8 cellular contexts compared by ENCODE assay signal in the genomic region with DNA sequence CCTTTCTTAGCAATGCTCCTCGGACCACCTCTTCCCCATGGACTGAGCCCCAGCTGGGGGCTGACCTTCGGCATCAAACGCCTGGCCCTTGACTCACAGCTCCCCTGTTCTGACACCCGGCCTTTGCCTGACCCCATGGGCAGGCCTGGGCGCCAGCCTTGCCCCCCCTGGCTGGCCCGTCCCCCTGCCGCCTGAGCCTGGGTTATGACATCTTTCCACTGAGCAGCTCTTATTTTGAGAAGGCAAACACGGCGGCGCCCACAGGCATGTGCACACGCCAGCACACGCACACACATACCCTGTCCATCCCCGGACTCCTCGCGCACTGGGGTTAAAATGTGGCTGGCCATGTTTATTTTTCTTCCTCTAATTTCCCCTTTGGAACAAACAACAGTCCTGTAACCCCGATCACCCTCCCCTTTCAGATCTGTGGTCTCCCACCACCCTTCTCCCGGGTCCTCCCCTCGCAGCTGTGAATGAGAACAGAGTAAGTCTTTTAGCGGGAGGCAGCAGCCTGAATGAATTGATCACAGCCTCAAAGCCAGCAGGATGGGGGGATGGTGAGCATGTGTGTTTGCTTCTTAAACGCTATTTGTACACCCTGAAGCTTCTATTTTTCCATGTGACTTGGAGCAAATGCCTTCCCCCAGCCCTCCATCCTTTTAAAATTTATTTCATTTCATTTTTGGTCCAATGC. TPM values are rescaled to one million over a fixed set of nuclear protein-coding genes. Genes with fewer than 3 reads are reported as not detected.
DNase-seq lines count a peak whose midpoint lies in the region; ATAC-seq and TF ChIP-seq lines count a peak whose summit lies in the region.

No MANE protein-coding gene starts in this region.

- no peaks in the 10 kb centered on the region; the same call in 1 of the 2 replicates for H3K9me3 Mint-ChIP-seq in WTC11

- no peaks in the 10 kb centered on the region for H3K36me3 Mint-ChIP-seq in WTC11

- peak overlapping the region; percentile 82 to 98 (median 90) for H3K27ac ChIP-seq in heart right ventricle

- TF ChIP-seq CTCF in HFF-Myc (IDR thresholded peaks at IDR 0.05; ENCODE audit: low read depth, low read length, missing control alignments), result no peak
- no peak for TF ChIP-seq CTCF in WTC11 (IDR thresholded peaks at IDR 0.05)
- TF ChIP-seq CTCF in heart right ventricle (IDR thresholded peaks at IDR 0.05), result no peak

- peaks cover 10% of the 10 kb centered on the region for H3K27me3 Mint-ChIP-seq in WTC11 (ENCODE audit: low read depth)

- no peaks in the 10 kb centered on the region for H3K36me3 ChIP-seq in heart right ventricle

- 20 to 22% methylated on average over 20 of the region's 20 CpGs for WGBS in heart right ventricle, 2 donors

- DNase-seq in HFF-Myc (ENCODE audit: extremely low read depth, low read depth) (peak; percentile 59), WTC11 (ENCODE audit: low spot score) (no peak), heart right ventricle (peak; percentile 51 to 67), retina (peak; percentile 87), NK-92 (lab: John Stamatoyannopoulos, UW; ENCODE audit: unreplicated experiment) (no peak)
- DNase-seq in activated T-cell treated with anti-CD3 and anti-CD28 coated beads, Interleukin-2, amount 50 U/mL, for 48 hours, result no peak
- DNase-seq in stimulated activated CD4-positive, alpha-beta T cell treated with anti-CD3 and anti-CD28 coated beads, Interleukin-2, amount 100 ng/mL, for 24 hours, result no peak

- H3K4me1 ChIP-seq in heart right ventricle, result peaks cover 46 to 88% (median 64%) of the 10 kb centered on the region in 9 donors

- no peak for ATAC-seq in WTC11
- ATAC-seq in heart right ventricle, result peak; percentile 24 to 75 (median 56)
- ATAC-seq in HG03108 (IDR thresholded peaks at IDR 0.05; ENCODE audit: unreplicated experiment), result no peak

- H3K27ac Mint-ChIP-seq in WTC11, result no peak overlapping the region

- POLR2A ChIA-PET in WTC11 (lab: Charles Lee), result no interaction called here

- peaks cover 0 to 5% (median 0%) of the 10 kb centered on the region in 11 donors for H3K9me3 ChIP-seq in heart right ventricle

- no peak overlapping the region for H3K4me3 Mint-ChIP-seq in WTC11

- peaks cover 7% of the 10 kb centered on the region for H3K4me1 Mint-ChIP-seq in WTC11

- CTCF ChIA-PET in WTC11 (lab: Charles Lee), result interaction anchor here (0.9 to 5.8 kb wide), 12 partner anchors 8 to 85 kb away, joined by 3 to 38 read pairs (median 4); no protein-coding TSS in a partner anchor

- no peaks in the 10 kb centered on the region for H3K27me3 ChIP-seq in heart right ventricle

- intact Hi-C loops in heart right ventricle (cut with DNase I), result loop anchor here in 1 of 10 donors (10.0 kb wide), 1 partner anchor 333 kb away; no protein-coding TSS in a partner anchor

- H3K4me3 ChIP-seq in HFF-Myc (replicated peaks; ENCODE audit: low read depth, low read length) (peak overlapping the region; percentile 2; the same call in 1 of the 2 replicates), heart right ventricle (no peak overlapping the region)

TF ChIP-seq in WTC11, 78 proteins besides CTCF, POLR2A, EP300 and RAD21:
- peak; percentile 47; the same call in 1 of the 2 replicates for TF ChIP-seq GABPB1 (CRISPR knock-in tag; IDR thresholded peaks at IDR 0.05)
- TF ChIP-seq FOXP1 (CRISPR knock-in tag; IDR thresholded peaks at IDR 0.05; ENCODE audit: borderline replicate concordance), result no peak

RNA-seq across cellular contexts. Expression of gene ATOH8, which starts 11.8 kb away (rescaled TPM):
- 0.23 to 0.81 TPM (median 0.57 TPM) in 3 replicates for total RNA-seq in WTC11 (2021)
- 10 to 100 TPM in 9 of 10 donors, 1 to 10 TPM in 1; 8.7 to 33.4 (median 15.2) TPM for total RNA-seq in heart right ventricle
- 10 to 100 TPM; 35.2 to 45.9 TPM for polyA plus RNA-seq in heart right ventricle

RNA-seq across cellular contexts. Expression of gene GNLY, which starts 47.8 kb away (rescaled TPM):
- total RNA-seq in WTC11 (2021) (0.44 TPM in 1 of 3 replicates, not detected in the others), heart right ventricle (10 to 100 TPM in 1 of 10 donors, 1 to 10 TPM in 5, under 1 TPM in 4; 0.17 to 43.2 (median 1.2) TPM)
- polyA plus RNA-seq in heart right ventricle, result 1 to 10 TPM; 1.2 to 3.1 TPM

Comparison
In these comparisons a context has a peak if more than half of its experiments do, and no peak if none do; other contexts are left out.
1. DNase-seq: peak in HFF-Myc (single experiment), heart right ventricle (2 of 2) and retina (single experiment); none in WTC11 (single experiment), NK-92 (single experiment), activated T-cell treated with anti-CD3 and anti-CD28 coated beads, Interleukin-2, amount 50 U/mL, for 48 hours (0 of 2) and stimulated activated CD4-positive, alpha-beta T cell treated with anti-CD3 and anti-CD28 coated beads, Interleukin-2, amount 100 ng/mL, for 24 hours (0 of 2).
2. ATAC-seq: peak in heart right ventricle (8 of 8); none in WTC11 (single experiment) and HG03108 (single experiment).